In genomic region chr11:39664023-39664422, GRCh38 we compare ENCODE assay signal across 8 cellular contexts.
"Had no signal": no experiment of that assay in that cellular context is flagged by ENCODE, and none has a peak within 500 bp of the region (broad histone marks: within the 10 kb centered on the region; RNA-seq: fewer than 3 reads in every experiment).

No MANE protein-coding gene starts in this region.

- H3K27ac Mint-ChIP-seq: GM23338, HFFc6 had no signal

- H3K36me3 ChIP-seq: HAP-1 had no signal

- DNase-seq: H7, HFFc6, IMR-90 had no signal

- H2AFZ ChIP-seq: GM23338 had no signal

- H3K4me3 ChIP-seq: GM23338, HAP-1, K562 had no signal

- H3K4me1 Mint-ChIP-seq: GM23338 had no signal

- H3K4me2 ChIP-seq: GM23338 had no signal

- ATAC-seq: GM23338, HCT116, K562 had no signal

- H3K4me1 ChIP-seq: HAP-1 had no signal

- FAIRE-seq: HTR-8/SVneo, K562 had no signal

- H3K4me3 Mint-ChIP-seq: GM23338, HFFc6 had no signal

- H3K9me3 ChIP-seq: HAP-1 had no signal
